ENCODE assay signal across 1 cellular context in genomic region chr7:84912993-84913635, GRCh38.
TF ChIP-seq lines count a peak whose summit lies in the region.

No MANE protein-coding gene starts in this region.

TF ChIP-seq in K562, 482 proteins besides CTCF, POLR2A, EP300 and RAD21 (continued from another document and continues in another):
- TF ChIP-seq, protein P1, sequence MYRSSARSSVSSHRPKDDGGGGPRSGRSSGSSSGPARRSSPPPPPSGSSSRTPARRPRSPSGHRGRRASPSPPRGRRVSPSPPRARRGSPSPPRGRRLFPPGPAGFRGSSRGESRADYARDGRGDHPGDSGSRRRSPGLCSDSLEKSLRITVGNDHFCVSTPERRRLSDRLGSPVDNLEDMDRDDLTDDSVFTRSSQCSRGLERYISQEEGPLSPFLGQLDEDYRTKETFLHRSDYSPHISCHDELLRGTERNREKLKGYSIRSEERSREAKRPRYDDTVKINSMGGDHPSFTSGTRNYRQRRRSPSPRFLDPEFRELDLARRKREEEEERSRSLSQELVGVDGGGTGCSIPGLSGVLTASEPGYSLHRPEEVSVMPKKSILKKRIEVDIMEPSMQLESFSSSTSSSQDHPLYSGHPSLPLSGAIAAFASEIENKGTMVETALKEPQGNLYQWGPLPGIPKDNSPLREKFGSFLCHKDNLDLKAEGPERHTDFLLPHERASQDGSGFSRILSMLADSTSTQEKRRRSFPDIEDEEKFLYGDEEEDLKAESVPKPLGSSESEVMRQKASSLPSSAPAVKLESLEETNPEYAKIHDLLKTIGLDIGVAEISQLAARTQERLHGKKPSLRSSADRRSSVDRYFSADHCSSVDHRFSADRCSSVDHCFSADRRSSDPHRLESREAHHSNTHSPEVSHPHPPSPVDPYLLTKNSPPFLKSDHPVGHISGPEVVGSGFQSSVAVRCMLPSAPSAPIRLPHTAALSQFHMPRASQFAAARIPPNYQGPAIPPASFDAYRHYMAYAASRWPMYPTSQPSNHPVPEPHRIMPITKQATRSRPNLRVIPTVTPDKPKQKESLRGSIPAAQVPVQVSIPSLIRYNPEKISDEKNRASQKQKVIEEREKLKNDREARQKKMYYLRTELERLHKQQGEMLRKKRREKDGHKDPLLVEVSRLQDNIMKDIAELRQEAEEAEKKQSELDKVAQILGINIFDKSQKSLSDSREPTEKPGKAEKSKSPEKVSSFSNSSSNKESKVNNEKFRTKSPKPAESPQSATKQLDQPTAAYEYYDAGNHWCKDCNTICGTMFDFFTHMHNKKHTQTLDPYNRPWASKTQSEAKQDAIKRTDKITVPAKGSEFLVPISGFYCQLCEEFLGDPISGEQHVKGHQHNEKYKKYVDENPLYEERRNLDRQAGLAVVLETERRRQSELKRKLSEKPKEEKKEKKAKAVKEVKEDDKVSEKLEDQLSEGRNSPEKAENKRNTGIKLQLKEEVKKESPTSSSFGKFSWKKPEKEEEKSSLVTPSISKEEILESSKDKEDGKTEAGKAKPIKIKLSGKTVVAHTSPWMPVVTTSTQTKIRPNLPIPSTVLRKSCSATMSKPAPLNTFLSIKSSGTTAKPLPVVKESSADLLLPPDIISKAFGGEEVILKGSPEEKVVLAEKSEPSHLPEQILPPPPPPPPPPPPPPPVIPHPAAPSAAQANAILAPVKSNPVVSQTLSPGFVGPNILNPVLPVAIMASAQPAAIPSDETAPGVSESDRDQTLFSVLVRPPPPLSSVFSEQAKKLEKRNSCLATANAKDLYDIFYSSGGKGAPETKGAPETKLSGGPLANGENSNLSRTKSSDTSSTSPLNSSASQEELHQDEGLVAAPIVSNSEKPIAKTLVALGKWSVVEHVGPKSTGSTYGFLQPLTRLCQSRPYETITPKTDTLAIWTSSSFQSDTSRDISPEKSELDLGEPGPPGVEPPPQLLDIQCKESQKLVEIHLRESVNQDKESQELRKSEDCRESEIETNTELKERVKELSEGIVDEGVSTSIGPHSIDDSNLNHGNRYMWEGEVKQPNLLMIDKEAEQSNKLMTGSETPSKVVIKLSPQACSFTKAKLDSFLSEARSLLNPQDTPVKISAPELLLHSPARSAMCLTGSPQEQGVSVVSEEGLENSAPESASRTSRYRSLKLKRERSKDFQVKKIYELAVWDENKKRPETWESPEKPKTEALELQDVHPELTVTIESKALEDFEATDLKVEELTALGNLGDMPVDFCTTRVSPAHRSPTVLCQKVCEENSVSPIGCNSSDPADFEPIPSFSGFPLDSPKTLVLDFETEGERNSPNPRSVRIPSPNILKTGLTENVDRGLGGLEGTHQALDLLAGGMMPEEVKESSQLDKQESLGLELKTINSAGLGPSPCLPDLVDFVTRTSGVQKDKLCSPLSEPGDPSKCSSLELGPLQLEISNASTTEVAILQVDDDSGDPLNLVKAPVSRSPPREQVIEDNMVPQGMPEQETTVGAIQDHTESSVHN (IDR thresholded peaks at IDR 0.05; ENCODE audit: borderline replicate concordance in 1 of 2, low read depth in 1 of 2) = no peak
- no peak for TF ChIP-seq FOXK1 (CRISPR knock-in tag; IDR thresholded peaks at IDR 0.05; ENCODE audit: borderline replicate concordance)
- TF ChIP-seq, protein P2, sequence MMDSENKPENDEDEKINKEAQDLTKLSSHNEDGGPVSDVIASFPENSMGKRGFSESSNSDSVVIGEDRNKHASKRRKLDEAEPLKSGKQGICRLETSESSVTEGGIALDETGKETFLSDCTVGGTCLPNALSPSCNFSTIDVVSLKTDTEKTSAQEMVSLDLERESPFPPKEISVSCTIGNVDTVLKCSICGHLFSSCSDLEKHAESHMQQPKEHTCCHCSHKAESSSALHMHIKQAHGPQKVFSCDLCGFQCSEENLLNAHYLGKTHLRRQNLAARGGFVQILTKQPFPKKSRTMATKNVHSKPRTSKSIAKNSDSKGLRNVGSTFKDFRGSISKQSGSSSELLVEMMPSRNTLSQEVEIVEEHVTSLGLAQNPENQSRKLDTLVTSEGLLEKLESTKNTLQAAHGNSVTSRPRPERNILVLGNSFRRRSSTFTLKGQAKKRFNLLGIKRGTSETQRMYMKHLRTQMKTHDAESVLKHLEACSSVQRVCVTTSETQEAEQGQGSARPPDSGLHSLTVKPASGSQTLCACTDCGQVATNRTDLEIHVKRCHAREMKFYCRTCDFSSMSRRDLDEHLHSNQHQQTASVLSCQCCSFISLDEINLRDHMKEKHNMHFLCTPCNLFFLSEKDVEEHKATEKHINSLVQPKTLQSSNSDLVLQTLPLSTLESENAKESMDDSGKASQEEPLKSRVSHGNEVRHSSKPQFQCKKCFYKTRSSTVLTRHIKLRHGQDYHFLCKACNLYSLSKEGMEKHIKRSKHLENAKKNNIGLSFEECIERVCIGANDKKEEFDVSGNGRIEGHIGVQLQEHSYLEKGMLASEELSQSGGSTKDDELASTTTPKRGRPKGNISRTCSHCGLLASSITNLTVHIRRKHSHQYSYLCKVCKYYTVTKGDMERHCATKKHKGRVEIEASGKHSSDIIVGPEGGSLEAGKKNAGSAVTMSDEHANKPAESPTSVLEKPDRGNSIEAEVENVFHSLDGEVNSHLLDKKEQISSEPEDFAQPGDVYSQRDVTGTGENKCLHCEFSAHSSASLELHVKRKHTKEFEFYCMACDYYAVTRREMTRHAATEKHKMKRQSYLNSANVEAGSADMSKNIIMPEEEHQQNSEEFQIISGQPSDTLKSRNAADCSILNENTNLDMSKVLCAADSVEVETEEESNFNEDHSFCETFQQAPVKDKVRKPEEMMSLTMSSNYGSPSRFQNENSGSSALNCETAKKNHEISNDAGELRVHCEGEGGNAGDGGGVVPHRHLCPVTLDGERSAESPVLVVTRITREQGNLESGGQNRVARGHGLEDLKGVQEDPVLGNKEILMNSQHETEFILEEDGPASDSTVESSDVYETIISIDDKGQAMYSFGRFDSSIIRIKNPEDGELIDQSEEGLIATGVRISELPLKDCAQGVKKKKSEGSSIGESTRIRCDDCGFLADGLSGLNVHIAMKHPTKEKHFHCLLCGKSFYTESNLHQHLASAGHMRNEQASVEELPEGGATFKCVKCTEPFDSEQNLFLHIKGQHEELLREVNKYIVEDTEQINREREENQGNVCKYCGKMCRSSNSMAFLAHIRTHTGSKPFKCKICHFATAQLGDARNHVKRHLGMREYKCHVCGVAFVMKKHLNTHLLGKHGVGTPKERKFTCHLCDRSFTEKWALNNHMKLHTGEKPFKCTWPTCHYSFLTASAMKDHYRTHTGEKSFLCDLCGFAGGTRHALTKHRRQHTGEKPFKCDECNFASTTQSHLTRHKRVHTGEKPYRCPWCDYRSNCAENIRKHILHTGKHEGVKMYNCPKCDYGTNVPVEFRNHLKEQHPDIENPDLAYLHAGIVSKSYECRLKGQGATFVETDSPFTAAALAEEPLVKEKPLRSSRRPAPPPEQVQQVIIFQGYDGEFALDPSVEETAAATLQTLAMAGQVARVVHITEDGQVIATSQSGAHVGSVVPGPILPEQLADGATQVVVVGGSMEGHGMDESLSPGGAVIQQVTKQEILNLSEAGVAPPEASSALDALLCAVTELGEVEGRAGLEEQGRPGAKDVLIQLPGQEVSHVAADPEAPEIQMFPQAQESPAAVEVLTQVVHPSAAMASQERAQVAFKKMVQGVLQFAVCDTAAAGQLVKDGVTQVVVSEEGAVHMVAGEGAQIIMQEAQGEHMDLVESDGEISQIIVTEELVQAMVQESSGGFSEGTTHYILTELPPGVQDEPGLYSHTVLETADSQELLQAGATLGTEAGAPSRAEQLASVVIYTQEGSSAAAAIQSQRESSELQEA (IDR thresholded peaks at IDR 0.05; ENCODE audit: low read depth) = no peak
- TF ChIP-seq CREBBP (IDR thresholded peaks at IDR 0.05; ENCODE audit: low read depth, low read length) = no peak
- peak in 1 of 2 experiments; percentile 90; a peak in 2 of 4 replicates for TF ChIP-seq TEAD1 (CRISPR knock-in tag; IDR thresholded peaks at IDR 0.05)
- TF ChIP-seq GATA2 (CRISPR knock-in tag; IDR thresholded peaks at IDR 0.05) = no peak
- TF ChIP-seq, protein P3, sequence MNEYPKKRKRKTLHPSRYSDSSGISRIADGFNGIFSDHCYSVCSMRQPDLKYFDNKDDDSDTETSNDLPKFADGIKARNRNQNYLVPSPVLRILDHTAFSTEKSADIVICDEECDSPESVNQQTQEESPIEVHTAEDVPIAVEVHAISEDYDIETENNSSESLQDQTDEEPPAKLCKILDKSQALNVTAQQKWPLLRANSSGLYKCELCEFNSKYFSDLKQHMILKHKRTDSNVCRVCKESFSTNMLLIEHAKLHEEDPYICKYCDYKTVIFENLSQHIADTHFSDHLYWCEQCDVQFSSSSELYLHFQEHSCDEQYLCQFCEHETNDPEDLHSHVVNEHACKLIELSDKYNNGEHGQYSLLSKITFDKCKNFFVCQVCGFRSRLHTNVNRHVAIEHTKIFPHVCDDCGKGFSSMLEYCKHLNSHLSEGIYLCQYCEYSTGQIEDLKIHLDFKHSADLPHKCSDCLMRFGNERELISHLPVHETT (CRISPR knock-in tag; conservative IDR thresholded peaks at IDR 0.05 in 1 of 2, IDR thresholded peaks at IDR 0.05 in 1 of 2) = peak in 1 of 2 experiments; percentile 94; a peak in 2 of 4 replicates
- no peak for TF ChIP-seq HDGF (IDR thresholded peaks at IDR 0.05)
- peak; percentile 92 for TF ChIP-seq ILK (tag; IDR thresholded peaks at IDR 0.05; ENCODE audit: borderline replicate concordance, low read depth)
- TF ChIP-seq ZNF511 (CRISPR knock-in tag; IDR thresholded peaks at IDR 0.05) = no peak
- peak; percentile 58; the same call in 1 of the 2 replicates for TF ChIP-seq ELF4 (CRISPR knock-in tag; IDR thresholded peaks at IDR 0.05)
- no peak for TF ChIP-seq ATF2 (CRISPR knock-in tag; IDR thresholded peaks at IDR 0.05)
- TF ChIP-seq BRF1 (IDR thresholded peaks at IDR 0.05; ENCODE audit: borderline replicate concordance, extremely low read depth, insufficient read length) = no peak
- TF ChIP-seq BMI1 (IDR thresholded peaks at IDR 0.05; ENCODE audit: low read length) = no peak
- no peak for TF ChIP-seq ZKSCAN1 (IDR thresholded peaks at IDR 0.05; ENCODE audit: low read depth, low read length)
- peak; percentile 76 for TF ChIP-seq CBFA2T3 (IDR thresholded peaks at IDR 0.05)
- TF ChIP-seq ZNF778 (CRISPR knock-in tag; IDR thresholded peaks at IDR 0.05) = no peak
- TF ChIP-seq ZNF143 (CRISPR knock-in tag; IDR thresholded peaks at IDR 0.05) = no peak
- TF ChIP-seq STAT6 (CRISPR knock-in tag; IDR thresholded peaks at IDR 0.05) = no peak
- no peak for TF ChIP-seq ZNF561 (CRISPR knock-in tag; conservative IDR thresholded peaks at IDR 0.05)
- TF ChIP-seq, protein P4, sequence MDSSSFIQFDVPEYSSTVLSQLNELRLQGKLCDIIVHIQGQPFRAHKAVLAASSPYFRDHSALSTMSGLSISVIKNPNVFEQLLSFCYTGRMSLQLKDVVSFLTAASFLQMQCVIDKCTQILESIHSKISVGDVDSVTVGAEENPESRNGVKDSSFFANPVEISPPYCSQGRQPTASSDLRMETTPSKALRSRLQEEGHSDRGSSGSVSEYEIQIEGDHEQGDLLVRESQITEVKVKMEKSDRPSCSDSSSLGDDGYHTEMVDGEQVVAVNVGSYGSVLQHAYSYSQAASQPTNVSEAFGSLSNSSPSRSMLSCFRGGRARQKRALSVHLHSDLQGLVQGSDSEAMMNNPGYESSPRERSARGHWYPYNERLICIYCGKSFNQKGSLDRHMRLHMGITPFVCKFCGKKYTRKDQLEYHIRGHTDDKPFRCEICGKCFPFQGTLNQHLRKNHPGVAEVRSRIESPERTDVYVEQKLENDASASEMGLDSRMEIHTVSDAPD (CRISPR knock-in tag; IDR thresholded peaks at IDR 0.05) = peak; percentile 80
- TF ChIP-seq TCF3 (CRISPR knock-in tag; IDR thresholded peaks at IDR 0.05) = peak; percentile 73
- TF ChIP-seq PML (IDR thresholded peaks at IDR 0.05; ENCODE audit: low read length) = no peak
- TF ChIP-seq ZNF699 (CRISPR knock-in tag; IDR thresholded peaks at IDR 0.05; ENCODE audit: insufficient replicate concordance) = peak; percentile 86
- TF ChIP-seq TCF7L2 (IDR thresholded peaks at IDR 0.05; ENCODE audit: low read depth, low read length) = no peak
- no peak for TF ChIP-seq CCNT2 (IDR thresholded peaks at IDR 0.05; ENCODE audit: borderline replicate concordance, extremely low read depth, insufficient read length, low read depth, low read length)
- no peak for TF ChIP-seq ZNF830 (CRISPR knock-in tag; IDR thresholded peaks at IDR 0.05)
- TF ChIP-seq CEBPG (CRISPR knock-in tag; IDR thresholded peaks at IDR 0.05) = no peak
- TF ChIP-seq CEBPG (tag; conservative IDR thresholded peaks at IDR 0.05 in 1 of 2, IDR thresholded peaks at IDR 0.05 in 1 of 2) = no peak
- TF ChIP-seq NONO (IDR thresholded peaks at IDR 0.05; ENCODE audit: low read depth in 2 of 2, low read length in 1 of 2) = no peak
- no peak for TF ChIP-seq GATAD2B (IDR thresholded peaks at IDR 0.05; ENCODE audit: borderline replicate concordance)
- no peak for TF ChIP-seq NUFIP1 (IDR thresholded peaks at IDR 0.05; ENCODE audit: partially characterized antibody)
- TF ChIP-seq RB1 (IDR thresholded peaks at IDR 0.05; ENCODE audit: low read depth) = no peak
- TF ChIP-seq RBM17 (IDR thresholded peaks at IDR 0.05; ENCODE audit: borderline replicate concordance, low read depth, low read length) = no peak
- TF ChIP-seq CBFB (CRISPR knock-in tag; IDR thresholded peaks at IDR 0.05) = no peak
- TF ChIP-seq PTRF (tag; IDR thresholded peaks at IDR 0.05) = peak; percentile 80
- 0 out of 2 replicates have a peak, but pooled peaks have one; percentile 15 for TF ChIP-seq ZNF324 (CRISPR knock-in tag; IDR thresholded peaks at IDR 0.05)
